18 cellular contexts compared by ENCODE assay signal in the genomic region with DNA sequence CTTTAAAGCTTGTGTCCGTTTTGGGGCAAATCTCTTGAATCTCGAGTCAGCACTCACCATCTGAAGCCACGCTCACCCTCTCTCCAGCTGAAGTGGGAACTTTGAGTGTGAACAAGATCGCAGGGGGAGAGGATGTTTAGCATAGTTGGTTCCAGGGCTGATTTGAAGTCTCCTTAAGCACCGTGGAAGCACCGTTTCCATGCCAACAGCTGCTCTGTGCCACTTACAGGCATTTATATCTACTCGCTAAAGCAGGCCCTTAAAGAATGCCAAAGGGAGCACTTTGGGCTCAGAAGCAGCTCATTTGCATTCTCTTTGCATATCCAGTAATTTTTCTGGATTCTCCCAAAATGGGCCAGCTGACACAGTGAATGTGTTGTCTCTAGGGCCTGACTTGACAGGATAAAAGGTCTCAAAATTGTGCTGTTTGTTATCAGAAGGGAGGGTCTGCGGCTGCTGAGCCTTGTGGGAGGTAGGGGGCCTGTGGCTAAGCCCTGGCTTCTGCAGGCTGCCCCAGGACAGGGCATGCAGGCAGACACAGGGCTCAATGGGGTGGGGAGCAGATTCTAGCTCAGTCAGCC.
DNase-seq lines count a peak whose midpoint lies in the region; TF ChIP-seq lines count a peak whose summit lies in the region.
"Had no signal": no experiment of that assay in that cellular context is flagged by ENCODE, and none has a peak within 500 bp of the region (broad histone marks: within the 10 kb centered on the region; RNA-seq: fewer than 3 reads in every experiment).

No MANE protein-coding gene starts in this region.

- no peak overlapping the region for H3K23ac ChIP-seq in mesenchymal stem cell (ENCODE audit: low read length in 2 of 2)

- H3K18ac ChIP-seq in mesenchymal stem cell (ENCODE audit: low read depth in 1 of 2, low read length in 2 of 2): no peak overlapping the region

- intact Hi-C loops in dorsolateral prefrontal cortex (cut with DNase I) (no loop called here), thyroid gland (cut with DNase I) (no loop called here)

- no peaks in the 10 kb centered on the region for H3K9me2 ChIP-seq in SK-N-SH

- no peak overlapping the region for H4K8ac ChIP-seq in mesenchymal stem cell (ENCODE audit: low read length)

- CTCF ChIA-PET in SK-N-SH (lab: Yijun Ruan, JAX): interaction anchor here (1.1 to 7.2 kb wide), 5 partner anchors 9 to 198 kb away, joined by 4 to 48 read pairs (median 9); partner anchors contain the start of gene WNT7A

- H3K27ac ChIP-seq in dorsolateral prefrontal cortex (peak overlapping the region in 57 of 59 donors; percentile 24 to 96 (median 81)), mesodermal cell (ENCODE audit: low read depth, low read length, severe bottlenecking) (peak overlapping the region; percentile 5), thyroid gland (no peak overlapping the region), SK-N-SH (ENCODE audit: low read depth in 2 of 2, low read length in 1 of 2) (no peak overlapping the region), mesenchymal stem cell (ENCODE audit: low read length, poor library complexity, severe bottlenecking) (no peak overlapping the region)
- H3K27ac ChIP-seq: C4-2B had no signal

- H2AFZ ChIP-seq in SK-N-SH (ENCODE audit: low read depth) (no peak overlapping the region), mesenchymal stem cell (ENCODE audit: low read depth, low read length) (no peak overlapping the region)

- no peak overlapping the region for H4K91ac ChIP-seq in mesenchymal stem cell (ENCODE audit: low read length)

- no peak overlapping the region for H2BK15ac ChIP-seq in mesenchymal stem cell (ENCODE audit: low read depth, poor library complexity, severe bottlenecking)

- H3K4me1 ChIP-seq in mesodermal cell (ENCODE audit: control insufficient read depth, insufficient read depth, low read length, poor library complexity, severe bottlenecking) (peaks cover 3% of the 10 kb centered on the region), thyroid gland (no peaks in the 10 kb centered on the region), SK-N-SH (ENCODE audit: control insufficient read depth in 1 of 2, insufficient read depth in 2 of 2, low read depth in 1 of 2, low read length in 1 of 2) (peaks cover 0 to 18% of the 10 kb centered on the region in 2 experiments; a peak in 1 of 4 replicates), mesenchymal stem cell (ENCODE audit: control insufficient read depth, insufficient read depth, low read depth, low read length) (no peaks in the 10 kb centered on the region)

- no peak overlapping the region for H2BK5ac ChIP-seq in mesenchymal stem cell (ENCODE audit: low read depth, low read length, poor library complexity, severe bottlenecking)

- no peak overlapping the region for H2BK120ac ChIP-seq in mesenchymal stem cell (ENCODE audit: low read depth, low read length)

- H3K79me2 ChIP-seq in SK-N-SH (ENCODE audit: insufficient read depth): no peaks in the 10 kb centered on the region

- no peak overlapping the region for H2AK5ac ChIP-seq in mesenchymal stem cell (ENCODE audit: low read length, severe bottlenecking)

- no peaks in the 10 kb centered on the region for H4K20me1 ChIP-seq in SK-N-SH (ENCODE audit: insufficient read depth)

- no peak overlapping the region for H3K4me2 ChIP-seq in SK-N-SH
- H3K4me2 ChIP-seq in mesenchymal stem cell (ENCODE audit: low read length, poor library complexity, severe bottlenecking): no peak overlapping the region

- H3K36me3 ChIP-seq in mesodermal cell (ENCODE audit: control insufficient read depth, insufficient read depth, low read length): no peaks in the 10 kb centered on the region
- no peaks in the 10 kb centered on the region for H3K36me3 ChIP-seq in thyroid gland
- H3K36me3 ChIP-seq in SK-N-SH (replicated peaks in 1 of 2; ENCODE audit: control insufficient read depth in 1 of 2, insufficient read depth in 2 of 2, low read length in 1 of 2): no peaks in the 10 kb centered on the region
- H3K36me3 ChIP-seq in mesenchymal stem cell (ENCODE audit: control insufficient read depth in 1 of 2, insufficient read depth in 2 of 2, low read depth in 1 of 2, low read length in 2 of 2): no peaks in the 10 kb centered on the region

- TF ChIP-seq CTCF in dorsolateral prefrontal cortex (IDR thresholded peaks at IDR 0.05 in 54 of 56, conservative IDR thresholded peaks at IDR 0.05 in 2 of 56; ENCODE audit: low read depth in 1 of 56, partially characterized antibody in 56 of 56): no peak
- no peak for TF ChIP-seq CTCF in thyroid gland (IDR thresholded peaks at IDR 0.05)
- no peak for TF ChIP-seq CTCF in SK-N-SH (IDR thresholded peaks at IDR 0.05)

- H3K14ac ChIP-seq in mesenchymal stem cell (ENCODE audit: low read length in 2 of 2): no peak overlapping the region

- TF ChIP-seq POLR2A in thyroid gland (IDR thresholded peaks at IDR 0.05): no peak

- H2BK12ac ChIP-seq in mesenchymal stem cell (ENCODE audit: low read length in 2 of 2): no peak overlapping the region

- H3K9me3 ChIP-seq in mesodermal cell (ENCODE audit: control insufficient read depth, low read length) (no peaks in the 10 kb centered on the region), thyroid gland (no peaks in the 10 kb centered on the region), SK-N-SH (no peaks in the 10 kb centered on the region), mesenchymal stem cell (ENCODE audit: control insufficient read depth, low read length) (peaks cover 5% of the 10 kb centered on the region)

- WGBS in mesodermal cell (ENCODE audit: insufficient coverage in 2 of 2), 2 experiments: 45 to 67% methylated on average over 6 to 7 of the region's 8 CpGs
- 17 to 23% methylated on average over 8 of the region's 8 CpGs for WGBS in thyroid gland, 2 donors
- 20% methylated on average over 8 of the region's 8 CpGs for WGBS in SK-N-SH (ENCODE audit: low lambda C conversion rate)
- WGBS in mesenchymal stem cell: 49% methylated on average over 8 of the region's 8 CpGs

- H3F3A ChIP-seq in SK-N-SH (replicated peaks; ENCODE audit: insufficient read depth): no peaks in the 10 kb centered on the region

- H3K4me3 ChIP-seq in dorsolateral prefrontal cortex (no peak overlapping the region), mesodermal cell (ENCODE audit: extremely low read depth, insufficient read depth, low read length, poor library complexity, severe bottlenecking) (no peak overlapping the region), thyroid gland (replicated peaks in 1 of 3) (no peak overlapping the region), SK-N-SH (ENCODE audit: low read depth in 2 of 2, low read length in 1 of 2) (no peak overlapping the region), mesenchymal stem cell (ENCODE audit: insufficient read depth in 1 of 2, low read depth in 1 of 2, low read length in 2 of 2) (no peak overlapping the region)

- DNase-seq in NCI-H1417 (lab: John Stamatoyannopoulos, UW) (peak in 2 of 3 experiments; percentile 31 to 45), NCI-H1417 treated with DMSO at 0.1 percent for 48 hours (lab: John Stamatoyannopoulos, UW) (no peak), dorsolateral prefrontal cortex (peak in 9 of 10 donors; percentile 21 to 87 (median 69)), thyroid gland (peak; percentile 65 to 77), GF-D8 (lab: John Stamatoyannopoulos, UW) (no peak), SK-N-SH (no peak), mesenchymal stem cell (no peak)
- DNase-seq: activated naive CD8-positive, alpha-beta T cell treated with anti-CD3 and anti-CD28 coated beads, Interleukin-2, amount 50 U/mL, for 24 hours; central memory CD4-positive, alpha-beta T cell; Karpas-422; left colon; NCI-H446 treated with DMSO at 0.1 percent for 48 hours; Right ventricle myocardium superior; stimulated activated CD4-positive, alpha-beta T cell treated with anti-CD3 and anti-CD28 coated beads, Interleukin-15, amount 100 ng/mL, for 24 hours; stimulated activated naive B cell treated with anti-CD40 and anti-IgM and Interleukin-4, amounts not matched to agents 10 μg/mL and 1 μg/mL and 100 μg/mL, for 72 hours; T-helper 1 cell had no signal

- no peak for TF ChIP-seq EP300 in SK-N-SH (IDR thresholded peaks at IDR 0.05; ENCODE audit: borderline replicate concordance in 1 of 2, low read depth in 1 of 2, low read length in 1 of 2)

- no peak overlapping the region for H3K9ac ChIP-seq in SK-N-SH
- H3K9ac ChIP-seq in mesenchymal stem cell (ENCODE audit: low read length): no peak overlapping the region

- TF ChIP-seq RAD21 in SK-N-SH (IDR thresholded peaks at IDR 0.05; ENCODE audit: low read length): no peak

- no peak overlapping the region for H3K4ac ChIP-seq in mesenchymal stem cell (ENCODE audit: low read depth in 1 of 2, low read length in 2 of 2)

- no peaks in the 10 kb centered on the region for H3K27me3 ChIP-seq in dorsolateral prefrontal cortex
- no peaks in the 10 kb centered on the region for H3K27me3 ChIP-seq in thyroid gland
- no peaks in the 10 kb centered on the region for H3K27me3 ChIP-seq in SK-N-SH (ENCODE audit: insufficient read depth)
- H3K27me3 ChIP-seq in mesenchymal stem cell (ENCODE audit: control insufficient read depth in 1 of 2, insufficient read depth in 1 of 2, low read length in 2 of 2): peaks cover 35 to 72% of the 10 kb centered on the region in 2 experiments

- H3K79me1 ChIP-seq in mesenchymal stem cell (replicated peaks; ENCODE audit: low read length, poor library complexity, severe bottlenecking): no peaks in the 10 kb centered on the region

- POLR2A ChIA-PET in SK-N-SH (lab: Yijun Ruan, JAX): no interaction called here

TF ChIP-seq in SK-N-SH, 30 proteins besides CTCF, POLR2A, EP300 and RAD21 (continues in another document):
- no peak for TF ChIP-seq GABPA (IDR thresholded peaks at IDR 0.05; ENCODE audit: low read depth)

Comparison
In these comparisons a context has a peak if more than half of its experiments do, and no peak if none do; other contexts are left out.
1. DNase-seq: peak in NCI-H1417 (2 of 3), dorsolateral prefrontal cortex (9 of 10) and thyroid gland (2 of 2); none in NCI-H1417 treated with DMSO at 0.1 percent for 48 hours (single experiment), GF-D8 (single experiment), SK-N-SH (single experiment) and mesenchymal stem cell (single experiment).
2. H3K27ac ChIP-seq: peak in dorsolateral prefrontal cortex (57 of 59) and mesodermal cell (single experiment); none in thyroid gland (0 of 3), SK-N-SH (0 of 2) and mesenchymal stem cell (single experiment).